In genomic region chr2:102147935-102148334, GRCh38 we compare ENCODE assay signal across 10 cellular contexts. TPM values are rescaled to one million over a fixed set of nuclear protein-coding genes. Genes with fewer than 3 reads are reported as not detected.
DNase-seq lines count a peak whose midpoint lies in the region; ATAC-seq, FAIRE-seq and TF ChIP-seq lines count a peak whose summit lies in the region.
"Had no signal": no experiment of that assay in that cellular context is flagged by ENCODE, and none has a peak within 500 bp of the region (broad histone marks: within the 10 kb centered on the region; RNA-seq: fewer than 3 reads in every experiment).

No MANE protein-coding gene starts in this region.

- peak; percentile 88 to 93 for ATAC-seq in activated naive CD4-positive, alpha-beta T cell treated with anti-CD3 and anti-CD28 coated beads, Interleukin-2, amount 50 U/mL, for 72 hours
- ATAC-seq in omental fat pad (ENCODE audit: low FRiP score): peak; percentile 25
- ATAC-seq in HG03342 (IDR thresholded peaks at IDR 0.05; ENCODE audit: unreplicated experiment): no peak

- TF ChIP-seq CTCF in omental fat pad (IDR thresholded peaks at IDR 0.05): no peak

- peaks cover 37 to 50% of the 10 kb centered on the region in 2 donors for H3K9me3 Mint-ChIP-seq in activated naive CD4-positive, alpha-beta T cell treated with anti-CD3 and anti-CD28 coated beads, Interleukin-2, amount 50 U/mL, for 72 hours

- peaks cover 66 to 85% of the 10 kb centered on the region in 2 donors for H3K36me3 Mint-ChIP-seq in activated naive CD4-positive, alpha-beta T cell treated with anti-CD3 and anti-CD28 coated beads, Interleukin-2, amount 50 U/mL, for 72 hours

- DNase-seq in activated gamma-delta T cell treated with anti-CD3 and anti-CD28 coated beads, Interleukin-2, amount 50 U/mL, for 16 hours (ENCODE audit: low read depth): peak; percentile 20
- DNase-seq in activated gamma-delta T cell treated with Interleukin-2 at 50 U/mL for 16 hours: no peak
- peak; percentile 34 to 73 for DNase-seq in activated naive CD4-positive, alpha-beta T cell treated with anti-CD3 and anti-CD28 coated beads, Interleukin-2, amount 50 U/mL, for 72 hours (ENCODE audit: low spot score in 2 of 2)
- DNase-seq in omental fat pad (ENCODE audit: low spot score): no peak
- DNase-seq in stromal cell of bone marrow (ENCODE audit: low read depth): peak; percentile 78
- no peak for DNase-seq in NCI-H1092 (lab: John Stamatoyannopoulos, UW)
- no peak for DNase-seq in GM19239 (ENCODE audit: insufficient read length, low spot score)
- DNase-seq: dorsolateral prefrontal cortex had no signal

- H3K27ac Mint-ChIP-seq in activated naive CD4-positive, alpha-beta T cell treated with anti-CD3 and anti-CD28 coated beads, Interleukin-2, amount 50 U/mL, for 72 hours: peak overlapping the region; percentile 72 to 84

- FAIRE-seq in GM19239 (lab: Jason Lieb, UNC): no peak

RNA-seq across cellular contexts. Expression of gene IL1R1, which starts 5.4 kb away (rescaled TPM):
- total RNA-seq in activated naive CD4-positive, alpha-beta T cell treated with anti-CD3 and anti-CD28 coated beads, Interleukin-2, amount 50 U/mL, for 72 hours: 1 to 10 TPM; 6.8 to 6.9 TPM
- total RNA-seq in omental fat pad: 100 to 1,000 TPM; 167 to 541 (median 270) TPM

RNA-seq across cellular contexts. Expression of gene IL1RL2, which starts 38.9 kb away (rescaled TPM):
- total RNA-seq in activated naive CD4-positive, alpha-beta T cell treated with anti-CD3 and anti-CD28 coated beads, Interleukin-2, amount 50 U/mL, for 72 hours: under 1 TPM in 1 of 2 donors, not detected in 1; 0.75 TPM
- total RNA-seq in omental fat pad: 1 to 10 TPM in 3 of 4 donors, under 1 TPM in 1; 0.31 to 5.3 (median 2.1) TPM
- total RNA-seq: neural crest cell had no signal

Comparison
In these comparisons a context has a peak if more than half of its experiments do, and no peak if none do; other contexts are left out.
1. DNase-seq: peak in activated gamma-delta T cell treated with anti-CD3 and anti-CD28 coated beads, Interleukin-2, amount 50 U/mL, for 16 hours (single experiment), activated naive CD4-positive, alpha-beta T cell treated with anti-CD3 and anti-CD28 coated beads, Interleukin-2, amount 50 U/mL, for 72 hours (2 of 2) and stromal cell of bone marrow (single experiment); none in activated gamma-delta T cell treated with Interleukin-2 at 50 U/mL for 16 hours (single experiment), omental fat pad (single experiment), NCI-H1092 (single experiment) and GM19239 (single experiment).
2. RNA of gene IL1R1, which starts 5.4 kb away (total RNA-seq): 167 to 541 TPM in omental fat pad; 6.8 to 6.9 TPM in activated naive CD4-positive, alpha-beta T cell treated with anti-CD3 and anti-CD28 coated beads, Interleukin-2, amount 50 U/mL, for 72 hours; every median in the first group is over 10 times any median in the second.